In the genomic region with DNA sequence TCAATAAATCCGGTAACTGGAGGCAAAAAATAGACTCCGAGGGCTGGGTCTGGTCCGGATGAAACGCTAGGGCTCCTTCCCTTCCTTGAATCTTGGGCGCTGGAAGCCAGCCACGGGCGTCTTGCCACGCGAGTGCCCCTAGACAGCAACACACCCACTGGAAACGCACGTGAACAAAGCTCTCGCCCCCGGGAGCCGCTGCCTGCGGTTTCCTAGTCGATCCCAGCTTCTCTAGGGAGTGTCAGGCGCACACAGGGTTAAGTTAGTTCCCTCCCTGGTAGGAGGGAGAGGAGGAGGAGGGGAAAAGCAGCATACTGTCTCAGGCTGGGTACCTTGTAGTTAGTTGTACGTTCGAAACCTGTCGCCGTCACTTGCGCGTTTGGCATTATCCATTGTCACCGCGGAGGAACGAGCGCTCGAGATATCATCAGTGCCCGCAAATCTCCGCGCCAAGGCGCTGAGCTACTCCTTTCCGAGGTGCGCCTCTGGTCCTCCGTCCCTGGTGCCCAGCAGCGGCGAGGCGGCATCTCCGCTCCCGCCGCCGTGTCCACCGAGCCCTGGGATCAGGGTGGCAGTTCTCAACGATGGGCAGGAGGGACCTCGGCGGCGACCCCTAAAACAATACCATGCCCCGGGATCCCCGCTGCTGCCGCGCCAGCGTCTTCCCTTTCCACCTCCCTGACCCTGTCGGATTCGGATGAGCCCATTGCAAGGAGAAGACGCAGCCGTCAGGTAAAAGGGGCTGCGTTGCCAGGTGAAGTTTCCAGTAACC, we compare ENCODE assay signal across 8 cellular contexts. TPM values are rescaled to one million over a fixed set of nuclear protein-coding genes. Genes with fewer than 3 reads are reported as not detected.
DNase-seq lines count a peak whose midpoint lies in the region; ATAC-seq, FAIRE-seq and TF ChIP-seq lines count a peak whose summit lies in the region.

A gene with protein sequence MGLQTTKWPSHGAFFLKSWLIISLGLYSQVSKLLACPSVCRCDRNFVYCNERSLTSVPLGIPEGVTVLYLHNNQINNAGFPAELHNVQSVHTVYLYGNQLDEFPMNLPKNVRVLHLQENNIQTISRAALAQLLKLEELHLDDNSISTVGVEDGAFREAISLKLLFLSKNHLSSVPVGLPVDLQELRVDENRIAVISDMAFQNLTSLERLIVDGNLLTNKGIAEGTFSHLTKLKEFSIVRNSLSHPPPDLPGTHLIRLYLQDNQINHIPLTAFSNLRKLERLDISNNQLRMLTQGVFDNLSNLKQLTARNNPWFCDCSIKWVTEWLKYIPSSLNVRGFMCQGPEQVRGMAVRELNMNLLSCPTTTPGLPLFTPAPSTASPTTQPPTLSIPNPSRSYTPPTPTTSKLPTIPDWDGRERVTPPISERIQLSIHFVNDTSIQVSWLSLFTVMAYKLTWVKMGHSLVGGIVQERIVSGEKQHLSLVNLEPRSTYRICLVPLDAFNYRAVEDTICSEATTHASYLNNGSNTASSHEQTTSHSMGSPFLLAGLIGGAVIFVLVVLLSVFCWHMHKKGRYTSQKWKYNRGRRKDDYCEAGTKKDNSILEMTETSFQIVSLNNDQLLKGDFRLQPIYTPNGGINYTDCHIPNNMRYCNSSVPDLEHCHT (plus strand): TSS at position 342 of the 772 bp plus-strand sequence. CDS start 91,371 bp downstream, outside the sequence.

- peaks cover 0 to 61% (median 41%) of the 10 kb centered on the region in 9 donors for H3K27me3 ChIP-seq in heart left ventricle
- no peaks in the 10 kb centered on the region for H3K27me3 ChIP-seq in pancreas

- H3K9me3 ChIP-seq in heart left ventricle (no peaks in the 10 kb centered on the region), pancreas (no peaks in the 10 kb centered on the region)

- no peak for TF ChIP-seq POLR2A in heart left ventricle (IDR thresholded peaks at IDR 0.05)

- peak; percentile 35 to 56 (median 45) for ATAC-seq in heart left ventricle
- peak; percentile 55 to 63 (median 62) for ATAC-seq in pancreas
- ATAC-seq in HG03175 (IDR thresholded peaks at IDR 0.05; ENCODE audit: unreplicated experiment), result no peak
- no peak for ATAC-seq in activated T-cell treated with anti-CD3 and anti-CD28 coated beads, Interleukin-2, amount 50 U/mL, for 4 hours

- no peak for FAIRE-seq in pancreas (lab: Jason Lieb, UNC)

- peaks cover 54% of the 10 kb centered on the region for H3K27me3 Mint-ChIP-seq in activated T-cell treated with anti-CD3 and anti-CD28 coated beads, Interleukin-2, amount 50 U/mL, for 4 hours (ENCODE audit: low read depth)

- intact Hi-C loops in heart left ventricle (cut with DNase I) (loop anchor here in 8 of 10 donors (5.0 to 10.0 kb wide), 9 partner anchors 108 to 1525 kb away; no protein-coding TSS in a partner anchor), pancreas (cut with DNase I) (loop anchor here in 1 of 3 donors (5.0 kb wide), 1 partner anchor 58 kb away; no protein-coding TSS in a partner anchor)

- WGBS in heart left ventricle, 4 donors, result 0 to 1% (median 1%) methylated on average over 31 to 57 of the region's 57 CpGs
- WGBS in pancreas, 2 donors, result 0 to 1% methylated on average over 53 to 57 of the region's 57 CpGs

- H3K27ac ChIP-seq in heart left ventricle (peak within 1 kb of the TSS in 11 of 12 donors; percentile 11 to 78 (median 66)), pancreas (peak within 1 kb of the TSS; percentile 51 to 96 (median 78))

- DNase-seq in heart left ventricle, result peak; percentile 37 to 72 (median 44)
- DNase-seq in pancreas, result peak; percentile 75 to 88 (median 79)
- DNase-seq in NCI-H1092 treated with DMSO at 0.1 percent for 48 hours (lab: John Stamatoyannopoulos, UW), result no peak
- DNase-seq in NCI-H146 treated with DMSO at 0.1 percent for 48 hours (lab: John Stamatoyannopoulos, UW; ENCODE audit: unreplicated experiment), result no peak
- DNase-seq in activated T-cell treated with anti-CD3 and anti-CD28 coated beads, Interleukin-2, amount 50 U/mL, for 4 hours, result no peak

- peak within 1 kb of the TSS; percentile 2; the same call in 1 of the 2 replicates for H3K4me3 ChIP-seq in GM08714 (ENCODE audit: low read length)
- H3K4me3 ChIP-seq in WI38 (ENCODE audit: low read depth, low read length), result peak within 1 kb of the TSS; percentile 79
- peak within 1 kb of the TSS; percentile 22 to 80 (median 61) for H3K4me3 ChIP-seq in heart left ventricle
- peak within 1 kb of the TSS; percentile 61 to 82 (median 68) for H3K4me3 ChIP-seq in pancreas

- H3K36me3 Mint-ChIP-seq in activated T-cell treated with anti-CD3 and anti-CD28 coated beads, Interleukin-2, amount 50 U/mL, for 4 hours (ENCODE audit: insufficient read depth), result no peaks in the 10 kb centered on the region

- peaks cover 4% of the 10 kb centered on the region for H3K4me1 Mint-ChIP-seq in activated T-cell treated with anti-CD3 and anti-CD28 coated beads, Interleukin-2, amount 50 U/mL, for 4 hours (ENCODE audit: low read depth)

- no peak within 1 kb of the TSS for H3K4me3 Mint-ChIP-seq in activated T-cell treated with anti-CD3 and anti-CD28 coated beads, Interleukin-2, amount 50 U/mL, for 4 hours

- H3K4me1 ChIP-seq in heart left ventricle (peaks cover 0 to 53% (median 20%) of the 10 kb centered on the region in 12 donors), pancreas (peaks cover 0 to 19% (median 3%) of the 10 kb centered on the region in 3 donors)

- H3K9me3 Mint-ChIP-seq in activated T-cell treated with anti-CD3 and anti-CD28 coated beads, Interleukin-2, amount 50 U/mL, for 4 hours, result no peaks in the 10 kb centered on the region

- H3K36me3 ChIP-seq in heart left ventricle, result no peaks in the 10 kb centered on the region
- H3K36me3 ChIP-seq in pancreas, result no peaks in the 10 kb centered on the region

- TF ChIP-seq CTCF in WI38 (IDR thresholded peaks at IDR 0.05; ENCODE audit: low read depth, low read length) (no peak), heart left ventricle (IDR thresholded peaks at IDR 0.05) (no peak), pancreas (IDR thresholded peaks at IDR 0.05) (no peak)

RNA-seq across cellular contexts. Expression of the gene that starts here (rescaled TPM):
- 10 to 100 TPM in 1 of 9 donors, 1 to 10 TPM in 7, under 1 TPM in 1; 0.93 to 41.9 (median 3.3) TPM for total RNA-seq in heart left ventricle
- 1 to 10 TPM in 1 of 2 donors, under 1 TPM in 1; 0.61 to 1.6 TPM for polyA plus RNA-seq in heart left ventricle
- 100 to 1,000 TPM in 3 of 6 donors, 10 to 100 TPM in 3; 62.8 to 229 (median 91.7) TPM for total RNA-seq in pancreas
- 100 to 1,000 TPM; 119 to 125 TPM for polyA plus RNA-seq in pancreas
- under 1 TPM in 1 of 3 donors, not detected in 2; 0.18 TPM for total RNA-seq in activated T-cell treated with anti-CD3 and anti-CD28 coated beads, Interleukin-2, amount 50 U/mL, for 4 hours

Comparison
In these comparisons a context has a peak if more than half of its experiments do, and no peak if none do; other contexts are left out.
1. RNA of the gene that starts here (polyA plus RNA-seq): 119 to 125 TPM in pancreas; 0.61 to 1.6 TPM in heart left ventricle; every median in the first group is over 10 times any median in the second.
2. H3K4me3 ChIP-seq: peak in every context shown above with its lines; median percentile 79 in WI38; 68 in pancreas; 61 in heart left ventricle; 2 in GM08714.
3. ATAC-seq: peak in heart left ventricle (4 of 4) and pancreas (4 of 4); none in HG03175 (single experiment) and activated T-cell treated with anti-CD3 and anti-CD28 coated beads, Interleukin-2, amount 50 U/mL, for 4 hours (0 of 2).
4. DNase-seq: peak in heart left ventricle (5 of 5) and pancreas (6 of 6); none in NCI-H1092 treated with DMSO at 0.1 percent for 48 hours (single experiment), NCI-H146 treated with DMSO at 0.1 percent for 48 hours (single experiment) and activated T-cell treated with anti-CD3 and anti-CD28 coated beads, Interleukin-2, amount 50 U/mL, for 4 hours (single experiment).